Comparison of ENCODE assay signal across 22 cellular contexts in the genomic region with DNA sequence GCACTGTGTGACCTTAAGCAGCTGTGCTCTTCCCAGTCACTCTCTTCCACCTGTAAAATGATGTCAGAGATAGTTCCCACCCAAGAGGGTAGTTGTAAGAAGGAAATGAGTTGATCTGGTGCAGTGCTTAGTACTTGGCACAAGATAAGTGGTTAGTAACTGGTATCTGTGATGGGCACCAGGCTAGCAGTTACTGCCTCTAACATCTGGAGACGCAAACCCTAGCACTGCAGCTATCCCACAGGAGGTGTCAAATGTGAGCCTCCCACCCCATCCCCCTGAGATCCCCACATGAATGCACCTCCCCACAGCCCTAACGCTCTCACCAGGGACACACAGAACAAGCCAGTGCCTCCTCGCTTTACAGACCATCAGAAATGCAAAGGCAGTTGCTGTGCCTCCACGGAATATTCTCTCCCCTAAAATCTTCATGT.
A peak's percentile ranks its signal among the peaks of the same experiment; 100 is the strongest.
DNase-seq lines count a peak whose midpoint lies in the region; ATAC-seq and TF ChIP-seq lines count a peak whose summit lies in the region.
"Had no signal": no experiment of that assay in that cellular context is flagged by ENCODE, and none has a peak within 500 bp of the region (broad histone marks: within the 10 kb centered on the region; RNA-seq: fewer than 3 reads in every experiment).

No MANE protein-coding gene starts in this region.

- H3K4me1 ChIP-seq in GM23338 (ENCODE audit: insufficient read depth) (peaks cover 30% of the 10 kb centered on the region), Panc1 (ENCODE audit: control insufficient read depth, insufficient read depth, low read length) (peaks cover 67% of the 10 kb centered on the region), iPS-20b (ENCODE audit: insufficient read depth, low read length) (peaks cover 16% of the 10 kb centered on the region), stomach smooth muscle (ENCODE audit: control insufficient read depth, insufficient read depth, low read length) (peaks cover 55% of the 10 kb centered on the region), body of pancreas (peaks cover 21% of the 10 kb centered on the region), heart left ventricle (peaks cover 0 to 4% (median 0%) of the 10 kb centered on the region in 12 donors)

- H3K79me2 ChIP-seq in GM23338 (replicated peaks; ENCODE audit: insufficient read depth), result no peaks in the 10 kb centered on the region

- no peaks in the 10 kb centered on the region for H3K36me3 Mint-ChIP-seq in GM23338 (ENCODE audit: low read depth)
- H3K36me3 Mint-ChIP-seq: activated CD4-positive, alpha-beta memory T cell treated with anti-CD3 and anti-CD28 coated beads for 36 hours; activated naive CD4-positive, alpha-beta T cell treated with anti-CD3 and anti-CD28 coated beads, Interleukin-2, amount 10 ng/mL, durations not matched to agents 7 days and 5 days; WTC11 had no signal

- in situ Hi-C loops in Panc1 (cut with HindIII; ENCODE audit: low pct_unique_long_range_greater_than_20kb, low sequenced_read_pairs), result no loop called here

- H3K4me3 ChIP-seq in GM23338 (0 out of 2 replicates have a peak overlapping the region, but pooled peaks have one; percentile 11), Panc1 (ENCODE audit: low read depth in 2 of 2, low read length in 2 of 2) (no peak overlapping the region), iPS-20b (ENCODE audit: low read length) (no peak overlapping the region), stomach smooth muscle (ENCODE audit: low read length in 2 of 2) (no peak overlapping the region), body of pancreas (no peak overlapping the region), heart left ventricle (no peak overlapping the region)
- H3K4me3 ChIP-seq: colonic mucosa, K562, uterus had no signal

- H3K9ac ChIP-seq in iPS-20b (ENCODE audit: low read depth, low read length) (peak overlapping the region; percentile 13; the same call in 1 of the 2 replicates), stomach smooth muscle (ENCODE audit: low read length in 2 of 2) (no peak overlapping the region)

- ATAC-seq in GM23338 (peak; percentile 26), Panc1 (peak; percentile 27), HG03378 (IDR thresholded peaks at IDR 0.05; ENCODE audit: unreplicated experiment) (no peak), HG03469 (IDR thresholded peaks at IDR 0.05; ENCODE audit: unreplicated experiment) (no peak), body of pancreas (no peak), heart left ventricle (no peak)
- ATAC-seq: K562; stimulated activated naive CD8-positive, alpha-beta T cell treated with anti-CD3 and anti-CD28 coated beads, Interleukin-15, Interleukin-2, amounts not matched to agents 100 U/mL and 50 U/mL, for 24 hours; T-helper 17 cell had no signal

- POLR2A ChIA-PET in Panc1 (lab: Charles Lee), result interaction anchor here (0.6 kb wide), 1 partner anchor 42 kb away, joined by 3 read pairs; no protein-coding TSS in a partner anchor

- H3K4me3 Mint-ChIP-seq in GM23338, result no peak overlapping the region; the same call in 2 of the 3 replicates
- H3K4me3 Mint-ChIP-seq: activated CD4-positive, alpha-beta memory T cell treated with anti-CD3 and anti-CD28 coated beads for 36 hours; activated naive CD4-positive, alpha-beta T cell treated with anti-CD3 and anti-CD28 coated beads, Interleukin-2, amount 10 ng/mL, durations not matched to agents 7 days and 5 days; T-helper 17 cell; WTC11 had no signal

- H3K36me3 ChIP-seq in GM23338 (ENCODE audit: insufficient read depth) (no peaks in the 10 kb centered on the region), Panc1 (ENCODE audit: control insufficient read depth, insufficient read depth, low read length) (no peaks in the 10 kb centered on the region), iPS-20b (ENCODE audit: insufficient read depth, low read depth, low read length) (no peaks in the 10 kb centered on the region), stomach smooth muscle (ENCODE audit: control insufficient read depth in 2 of 2, insufficient read depth in 2 of 2, low read length in 2 of 2) (peaks cover 0 to 2% of the 10 kb centered on the region in 2 donors), body of pancreas (replicated peaks in 1 of 2; ENCODE audit: insufficient read depth in 1 of 2, low read depth in 2 of 2) (no peaks in the 10 kb centered on the region), heart left ventricle (no peaks in the 10 kb centered on the region)
- H3K36me3 ChIP-seq: colonic mucosa, uterus had no signal

- no peaks in the 10 kb centered on the region for H3F3A ChIP-seq in GM23338 (replicated peaks; ENCODE audit: low read depth)

- BruUV-seq in Panc1 (replicated peaks; lab: Mats Ljungman, UMichigan), result no TSS peak

- H4K20me1 ChIP-seq in GM23338 (replicated peaks; ENCODE audit: insufficient read depth), result no peaks in the 10 kb centered on the region

- no peaks in the 10 kb centered on the region for H3K9me2 ChIP-seq in GM23338 (ENCODE audit: insufficient read depth)

- H3K9me3 ChIP-seq in Panc1 (ENCODE audit: control insufficient read depth, insufficient read depth, low read depth, low read length) (no peaks in the 10 kb centered on the region), iPS-20b (ENCODE audit: insufficient read depth, low read depth, low read length) (no peaks in the 10 kb centered on the region), stomach smooth muscle (ENCODE audit: control insufficient read depth in 2 of 2, low read length in 2 of 2) (no peaks in the 10 kb centered on the region), body of pancreas (no peaks in the 10 kb centered on the region), heart left ventricle (no peaks in the 10 kb centered on the region)
- H3K9me3 ChIP-seq: colonic mucosa, uterus had no signal

- peak overlapping the region; percentile 82; the same call in 1 of the 2 replicates for H3K27ac Mint-ChIP-seq in GM23338
- H3K27ac Mint-ChIP-seq: activated CD4-positive, alpha-beta memory T cell treated with anti-CD3 and anti-CD28 coated beads for 36 hours; activated naive CD4-positive, alpha-beta T cell treated with anti-CD3 and anti-CD28 coated beads, Interleukin-2, amount 10 ng/mL, durations not matched to agents 7 days and 5 days; T-helper 17 cell had no signal

- CTCF ChIA-PET in Panc1 (lab: Charles Lee), result interaction anchor here (0.6 kb wide), 1 partner anchor 37 kb away, joined by 6 read pairs; no protein-coding TSS in a partner anchor

- TF ChIP-seq POLR2A in body of pancreas (IDR thresholded peaks at IDR 0.05) (no peak), heart left ventricle (IDR thresholded peaks at IDR 0.05) (no peak)

- DNase-seq in GM23338 (ENCODE audit: low spot score) (peak; percentile 28), Panc1 (ENCODE audit: low read depth, low spot score) (no peak), body of pancreas (no peak), heart left ventricle (no peak)
- DNase-seq: activated CD4-positive, alpha-beta memory T cell treated with anti-CD3 and anti-CD28 coated beads for 36 hours; activated naive CD4-positive, alpha-beta T cell treated with anti-CD3 and anti-CD28 coated beads, Interleukin-2, amount 10 ng/mL, durations not matched to agents 7 days and 5 days; activated T-cell treated with anti-CD3 and anti-CD28 coated beads, Interleukin-2, amount 50 U/mL, for 1 hour; colonic mucosa; NCI-H1048; NCI-H2029 treated with DMSO at 0.1 percent for 48 hours; occipital lobe; right cardiac atrium; SHP77 treated with DMSO at 0.1 percent for 48 hours; stimulated activated naive CD8-positive, alpha-beta T cell treated with anti-CD3 and anti-CD28 coated beads, Interleukin-15, Interleukin-2, amounts not matched to agents 100 U/mL and 50 U/mL, for 24 hours; T-helper 17 cell; uterus had no signal

- no peak for TF ChIP-seq CTCF in GM23338 (conservative IDR thresholded peaks at IDR 0.05; ENCODE audit: low read depth in 2 of 2)
- TF ChIP-seq CTCF in Panc1 (IDR thresholded peaks at IDR 0.05), result no peak
- TF ChIP-seq CTCF in body of pancreas (IDR thresholded peaks at IDR 0.05), result no peak
- TF ChIP-seq CTCF in heart left ventricle (IDR thresholded peaks at IDR 0.05), result no peak

- H3K9me3 Mint-ChIP-seq in GM23338, result no peaks in the 10 kb centered on the region
- H3K9me3 Mint-ChIP-seq: activated CD4-positive, alpha-beta memory T cell treated with anti-CD3 and anti-CD28 coated beads for 36 hours; activated naive CD4-positive, alpha-beta T cell treated with anti-CD3 and anti-CD28 coated beads, Interleukin-2, amount 10 ng/mL, durations not matched to agents 7 days and 5 days; WTC11 had no signal

- H3K4me2 ChIP-seq in GM23338, result peak overlapping the region; percentile 32

- H2AFZ ChIP-seq in GM23338, result no peak overlapping the region

- no peaks in the 10 kb centered on the region for H3K27me3 ChIP-seq in GM23338 (ENCODE audit: insufficient read depth)
- no peaks in the 10 kb centered on the region for H3K27me3 ChIP-seq in Panc1 (ENCODE audit: control insufficient read depth, insufficient read depth, low read length)
- H3K27me3 ChIP-seq in iPS-20b (ENCODE audit: insufficient read depth, low read length), result peaks cover 4% of the 10 kb centered on the region; the same call in 1 of the 2 replicates
- H3K27me3 ChIP-seq in stomach smooth muscle (ENCODE audit: control insufficient read depth in 1 of 2, insufficient read depth in 2 of 2, low read length in 2 of 2), result no peaks in the 10 kb centered on the region
- H3K27me3 ChIP-seq in body of pancreas, result no peaks in the 10 kb centered on the region
- H3K27me3 ChIP-seq in heart left ventricle, result peaks cover 0 to 33% (median 8%) of the 10 kb centered on the region in 9 donors
- H3K27me3 ChIP-seq: colonic mucosa, uterus had no signal

- WGBS in body of pancreas, 2 donors, result 59 to 89% methylated on average over 4 of the region's 4 CpGs
- whole genome bisulfite sequencing in heart left ventricle, 4 donors, result 52 to 56% (median 54%) methylated on average over 4 of the region's 4 CpGs

- peaks cover 7% of the 10 kb centered on the region for H3K27me3 Mint-ChIP-seq in GM23338 (ENCODE audit: insufficient read depth, low read depth, poor library complexity)

- H3K27ac ChIP-seq in GM23338 (ENCODE audit: low read depth) (peak overlapping the region; percentile 63), Panc1 (ENCODE audit: low read length) (peak overlapping the region; percentile 64), iPS-20b (ENCODE audit: low read length) (no peak overlapping the region), stomach smooth muscle (ENCODE audit: low read length) (peak overlapping the region; percentile 11), body of pancreas (no peak overlapping the region), heart left ventricle (peak overlapping the region in 1 of 12 donors; percentile 54)
- H3K27ac ChIP-seq: colonic mucosa had no signal

- intact Hi-C loops in Panc1 (cut with micrococcal nuclease; ENCODE audit: unreplicated experiment), result no loop called here
- intact Hi-C loops in body of pancreas (cut with DNase I), result no loop called here
- intact Hi-C loops in heart left ventricle (cut with DNase I), result no loop called here

- H3K4me1 Mint-ChIP-seq in GM23338, result peaks cover 30% of the 10 kb centered on the region
- H3K4me1 Mint-ChIP-seq: activated naive CD4-positive, alpha-beta T cell treated with anti-CD3 and anti-CD28 coated beads, Interleukin-2, amount 10 ng/mL, durations not matched to agents 7 days and 5 days; T-helper 17 cell had no signal

TF ChIP-seq in GM23338, 12 proteins besides CTCF, POLR2A, EP300 and RAD21 (continues in another document):
- no peak for TF ChIP-seq ZNF331 (CRISPR knock-in tag; IDR thresholded peaks at IDR 0.05; ENCODE audit: low read depth)
- no peak for TF ChIP-seq NANOG (IDR thresholded peaks at IDR 0.05; ENCODE audit: borderline replicate concordance)
- no peak for TF ChIP-seq CREB1 (CRISPR knock-in tag; IDR thresholded peaks at IDR 0.05; ENCODE audit: low read depth)
- TF ChIP-seq POLR2AphosphoS5 (IDR thresholded peaks at IDR 0.05; ENCODE audit: low read depth), result no peak

Comparison
In these comparisons a context has a peak if more than half of its experiments do, and no peak if none do; other contexts are left out.
1. ATAC-seq: peak in GM23338 (single experiment) and Panc1 (single experiment); none in HG03378 (single experiment), HG03469 (single experiment), body of pancreas (single experiment) and heart left ventricle (0 of 4).
2. H3K27ac ChIP-seq: peak in GM23338 (single experiment), Panc1 (single experiment) and stomach smooth muscle (single experiment); none in iPS-20b (single experiment) and body of pancreas (0 of 4).